ENCODE assay signal across 1 cellular context in genomic region chr11:117171648-117172051, GRCh38.
A peak's percentile ranks its signal among the peaks of the same experiment; 100 is the strongest.
TF ChIP-seq lines count a peak whose summit lies in the region.

No MANE protein-coding gene starts in this region.

TF ChIP-seq in K562, 482 proteins besides CTCF, POLR2A, EP300 and RAD21 (continued from another document and continues in another):
- no peak for TF ChIP-seq ZNF644 (tag; IDR thresholded peaks at IDR 0.05; ENCODE audit: low read depth)
- peak; percentile 72 for TF ChIP-seq ARID1B (IDR thresholded peaks at IDR 0.05)
- no peak for TF ChIP-seq ZNF318 (IDR thresholded peaks at IDR 0.05; ENCODE audit: borderline replicate concordance in 1 of 2, low read depth in 1 of 2)
- no peak for TF ChIP-seq TSHZ1 (CRISPR knock-in tag; IDR thresholded peaks at IDR 0.05)
- TF ChIP-seq E4F1 (CRISPR knock-in tag; IDR thresholded peaks at IDR 0.05; ENCODE audit: borderline replicate concordance) = no peak
- TF ChIP-seq SMAD4 (CRISPR knock-in tag; conservative IDR thresholded peaks at IDR 0.05) = no peak
- no peak for TF ChIP-seq ZNF778 (CRISPR knock-in tag; IDR thresholded peaks at IDR 0.05)
- no peak for TF ChIP-seq SRF (CRISPR knock-in tag; IDR thresholded peaks at IDR 0.05)
- TF ChIP-seq TAF1 (IDR thresholded peaks at IDR 0.05; ENCODE audit: control insufficient read depth, extremely low read depth, insufficient read depth, low read length, severe bottlenecking) = no peak
- peak; percentile 74 for TF ChIP-seq CBFA2T2 (conservative IDR thresholded peaks at IDR 0.05)
- TF ChIP-seq IRF2 (CRISPR knock-in tag; IDR thresholded peaks at IDR 0.05) = no peak
- no peak for TF ChIP-seq STAT5A (IDR thresholded peaks at IDR 0.05; ENCODE audit: borderline replicate concordance, low read length)
- no peak for TF ChIP-seq COPS2 (conservative IDR thresholded peaks at IDR 0.05)
- no peak for TF ChIP-seq FOXJ2 (tag; IDR thresholded peaks at IDR 0.05)
- no peak for TF ChIP-seq ZNF75A (CRISPR knock-in tag; IDR thresholded peaks at IDR 0.05)
- TF ChIP-seq NR4A1 (CRISPR knock-in tag; IDR thresholded peaks at IDR 0.05) = no peak
- no peak for TF ChIP-seq NR4A1 (tag; IDR thresholded peaks at IDR 0.05)
- no peak for TF ChIP-seq ZBTB7A (IDR thresholded peaks at IDR 0.05; ENCODE audit: borderline replicate concordance, control insufficient read depth, low read depth, low read length)
- TF ChIP-seq SUPT5H (IDR thresholded peaks at IDR 0.05) = peak; percentile 64
- TF ChIP-seq ZNF197 (CRISPR knock-in tag; IDR thresholded peaks at IDR 0.05; ENCODE audit: low read depth) = no peak
- TF ChIP-seq POLR2G (IDR thresholded peaks at IDR 0.05; ENCODE audit: low read depth, low read length) = 0 out of 2 replicates have a peak, but pooled peaks have one; percentile 35
- no peak for TF ChIP-seq KAT7 (CRISPR knock-in tag; IDR thresholded peaks at IDR 0.05; ENCODE audit: borderline replicate concordance)
- no peak for TF ChIP-seq RBM39 (optimal IDR thresholded peaks at IDR 0.05; ENCODE audit: low read depth, low read length)
- TF ChIP-seq ADNP (tag; IDR thresholded peaks at IDR 0.05) = no peak
- no peak for TF ChIP-seq NONO (IDR thresholded peaks at IDR 0.05; ENCODE audit: low read depth in 2 of 2, low read length in 1 of 2)
- TF ChIP-seq KLF1 (tag; IDR thresholded peaks at IDR 0.05) = no peak
- TF ChIP-seq RBM22 (IDR thresholded peaks at IDR 0.05; ENCODE audit: low read depth, low read length, poor library complexity, severe bottlenecking) = no peak
- TF ChIP-seq NRF1 (conservative IDR thresholded peaks at IDR 0.05 in 1 of 2, IDR thresholded peaks at IDR 0.05 in 1 of 2) = no peak
- TF ChIP-seq TCFL5 (CRISPR knock-in tag; conservative IDR thresholded peaks at IDR 0.05) = no peak
- TF ChIP-seq RCOR1 (IDR thresholded peaks at IDR 0.05; ENCODE audit: borderline replicate concordance in 1 of 2, low read depth in 2 of 2, low read length in 2 of 2) = peak in 1 of 2 experiments; percentile 75; a peak in 1 of 4 replicates
- TF ChIP-seq ZBTB12 (CRISPR knock-in tag; IDR thresholded peaks at IDR 0.05) = no peak
- no peak for TF ChIP-seq MECOM (CRISPR knock-in tag; IDR thresholded peaks at IDR 0.05)
- TF ChIP-seq ZNF589 (CRISPR knock-in tag; IDR thresholded peaks at IDR 0.05; ENCODE audit: low read depth) = no peak
- no peak for TF ChIP-seq OTX1 (CRISPR knock-in tag; IDR thresholded peaks at IDR 0.05)
- no peak for TF ChIP-seq CEBPZ (IDR thresholded peaks at IDR 0.05; ENCODE audit: borderline replicate concordance, low read depth, low read length)
- no peak for TF ChIP-seq NFIC (IDR thresholded peaks at IDR 0.05)
- TF ChIP-seq MCM3 (IDR thresholded peaks at IDR 0.05) = no peak
- no peak for TF ChIP-seq GMEB1 (CRISPR knock-in tag; IDR thresholded peaks at IDR 0.05)
- no peak for TF ChIP-seq SP2 (IDR thresholded peaks at IDR 0.05; ENCODE audit: extremely low read depth, low read depth, low read length, poor library complexity, severe bottlenecking)
- no peak for TF ChIP-seq ZNF583 (CRISPR knock-in tag; IDR thresholded peaks at IDR 0.05)
- TF ChIP-seq HDAC1 (IDR thresholded peaks at IDR 0.05) = peak in 1 of 2 experiments; percentile 72; a peak in 2 of 4 replicates
- no peak for TF ChIP-seq ELK1 (CRISPR knock-in tag; IDR thresholded peaks at IDR 0.05)
- no peak for TF ChIP-seq MED1 (CRISPR knock-in tag; IDR thresholded peaks at IDR 0.05; ENCODE audit: borderline replicate concordance)
